18 cellular contexts compared by ENCODE assay signal in genomic region chr2:64951306-64951953, GRCh38.
"Had no signal": no experiment of that assay in that cellular context is flagged by ENCODE, and none has a peak within 500 bp of the region (broad histone marks: within the 10 kb centered on the region; RNA-seq: fewer than 3 reads in every experiment).

No MANE protein-coding gene starts in this region.

- H3K36me3 ChIP-seq: brain microvascular endothelial cell, esophagus squamous epithelium, left lung, suprapubic skin, upper lobe of right lung had no signal

- FAIRE-seq: TTC549 had no signal

- ATAC-seq: left lung; stimulated activated naive CD8-positive, alpha-beta T cell treated with anti-CD3 and anti-CD28 coated beads, Interleukin-15, Interleukin-2, amounts not matched to agents 100 U/mL and 50 U/mL, for 24 hours; T-helper 17 cell; upper lobe of right lung had no signal

- H3K27me3 Mint-ChIP-seq: activated CD4-positive, alpha-beta T cell treated with anti-CD3 and anti-CD28 coated beads, Interleukin-2, amount 10 ng/mL, durations not matched to agents 7 days and 5 days; activated naive CD8-positive, alpha-beta T cell treated with anti-CD3 and anti-CD28 coated beads for 36 hours; memory B cell; T-helper 17 cell had no signal

- H3K27ac ChIP-seq: brain microvascular endothelial cell, left lung, suprapubic skin, upper lobe of right lung had no signal

- H3K9me3 Mint-ChIP-seq: nephron had no signal

- H3K36me3 Mint-ChIP-seq: activated naive CD8-positive, alpha-beta T cell treated with anti-CD3 and anti-CD28 coated beads for 36 hours had no signal

- H3K4me3 ChIP-seq: left lung, suprapubic skin, upper lobe of right lung had no signal

- H3K27ac Mint-ChIP-seq: activated CD4-positive, alpha-beta T cell treated with anti-CD3 and anti-CD28 coated beads, Interleukin-2, amount 10 ng/mL, durations not matched to agents 7 days and 5 days; activated naive CD8-positive, alpha-beta T cell treated with anti-CD3 and anti-CD28 coated beads for 36 hours; memory B cell; nephron; T-helper 17 cell had no signal

- H3K27me3 ChIP-seq: brain microvascular endothelial cell, left lung, suprapubic skin, upper lobe of right lung had no signal

- H3K9me3 ChIP-seq: suprapubic skin, upper lobe of right lung had no signal

- H3K4me3 Mint-ChIP-seq: activated CD4-positive, alpha-beta T cell treated with anti-CD3 and anti-CD28 coated beads, Interleukin-2, amount 10 ng/mL, durations not matched to agents 7 days and 5 days; activated naive CD8-positive, alpha-beta T cell treated with anti-CD3 and anti-CD28 coated beads for 36 hours; memory B cell; nephron; T-helper 17 cell had no signal

- DNase-seq: activated CD4-positive, alpha-beta T cell treated with anti-CD3 and anti-CD28 coated beads, Interleukin-2, amount 10 ng/mL, durations not matched to agents 7 days and 5 days; activated CD4-positive, CD25-positive, alpha-beta regulatory T cell; activated gamma-delta T cell; activated naive CD8-positive, alpha-beta T cell treated with anti-CD3 and anti-CD28 coated beads for 36 hours; brain microvascular endothelial cell; dermis blood vessel endothelial cell; esophagus squamous epithelium; foreskin fibroblast; islet precursor cell; left lung; stimulated activated CD4-positive, alpha-beta T cell treated with anti-CD3 and anti-CD28 coated beads, Interleukin-12 subunit alpha, Interleukin-12 subunit beta, amount 100 ng/mL, for 4 hours; stimulated activated naive CD8-positive, alpha-beta T cell treated with anti-CD3 and anti-CD28 coated beads, Interleukin-15, Interleukin-2, amounts not matched to agents 100 U/mL and 50 U/mL, for 24 hours; T-helper 17 cell; upper lobe of right lung had no signal
